Comparison of ENCODE assay signal across 1 cellular context in the genomic region with DNA sequence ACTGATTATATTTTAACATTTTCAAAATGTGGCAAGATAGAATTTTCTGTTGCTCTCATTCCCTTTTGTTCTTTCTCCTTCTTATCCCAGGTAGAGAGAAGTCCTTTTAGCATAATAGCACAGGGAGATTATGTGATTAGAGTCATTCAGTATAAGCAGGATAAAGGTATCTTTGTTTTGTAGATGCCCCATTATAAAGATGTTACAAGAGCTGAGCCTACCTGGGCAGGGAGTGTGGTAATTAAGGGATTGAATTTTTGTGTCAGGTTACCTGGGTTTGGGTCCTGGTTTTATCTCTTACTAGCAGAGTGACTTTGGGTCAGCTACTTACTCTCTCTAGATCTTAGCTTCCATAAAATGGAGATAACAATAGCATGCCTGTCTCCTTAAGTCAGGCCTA.
TF ChIP-seq lines count a peak whose summit lies in the region.

No MANE protein-coding gene starts in this region.

TF ChIP-seq in WTC11, 78 proteins besides CTCF, POLR2A, EP300 and RAD21 (continued from another document):
- TF ChIP-seq, protein P1, sequence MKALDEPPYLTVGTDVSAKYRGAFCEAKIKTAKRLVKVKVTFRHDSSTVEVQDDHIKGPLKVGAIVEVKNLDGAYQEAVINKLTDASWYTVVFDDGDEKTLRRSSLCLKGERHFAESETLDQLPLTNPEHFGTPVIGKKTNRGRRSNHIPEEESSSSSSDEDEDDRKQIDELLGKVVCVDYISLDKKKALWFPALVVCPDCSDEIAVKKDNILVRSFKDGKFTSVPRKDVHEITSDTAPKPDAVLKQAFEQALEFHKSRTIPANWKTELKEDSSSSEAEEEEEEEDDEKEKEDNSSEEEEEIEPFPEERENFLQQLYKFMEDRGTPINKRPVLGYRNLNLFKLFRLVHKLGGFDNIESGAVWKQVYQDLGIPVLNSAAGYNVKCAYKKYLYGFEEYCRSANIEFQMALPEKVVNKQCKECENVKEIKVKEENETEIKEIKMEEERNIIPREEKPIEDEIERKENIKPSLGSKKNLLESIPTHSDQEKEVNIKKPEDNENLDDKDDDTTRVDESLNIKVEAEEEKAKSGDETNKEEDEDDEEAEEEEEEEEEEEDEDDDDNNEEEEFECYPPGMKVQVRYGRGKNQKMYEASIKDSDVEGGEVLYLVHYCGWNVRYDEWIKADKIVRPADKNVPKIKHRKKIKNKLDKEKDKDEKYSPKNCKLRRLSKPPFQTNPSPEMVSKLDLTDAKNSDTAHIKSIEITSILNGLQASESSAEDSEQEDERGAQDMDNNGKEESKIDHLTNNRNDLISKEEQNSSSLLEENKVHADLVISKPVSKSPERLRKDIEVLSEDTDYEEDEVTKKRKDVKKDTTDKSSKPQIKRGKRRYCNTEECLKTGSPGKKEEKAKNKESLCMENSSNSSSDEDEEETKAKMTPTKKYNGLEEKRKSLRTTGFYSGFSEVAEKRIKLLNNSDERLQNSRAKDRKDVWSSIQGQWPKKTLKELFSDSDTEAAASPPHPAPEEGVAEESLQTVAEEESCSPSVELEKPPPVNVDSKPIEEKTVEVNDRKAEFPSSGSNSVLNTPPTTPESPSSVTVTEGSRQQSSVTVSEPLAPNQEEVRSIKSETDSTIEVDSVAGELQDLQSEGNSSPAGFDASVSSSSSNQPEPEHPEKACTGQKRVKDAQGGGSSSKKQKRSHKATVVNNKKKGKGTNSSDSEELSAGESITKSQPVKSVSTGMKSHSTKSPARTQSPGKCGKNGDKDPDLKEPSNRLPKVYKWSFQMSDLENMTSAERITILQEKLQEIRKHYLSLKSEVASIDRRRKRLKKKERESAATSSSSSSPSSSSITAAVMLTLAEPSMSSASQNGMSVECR (CRISPR knock-in tag; IDR thresholded peaks at IDR 0.05; ENCODE audit: borderline replicate concordance): no peak
- TF ChIP-seq, protein P2, sequence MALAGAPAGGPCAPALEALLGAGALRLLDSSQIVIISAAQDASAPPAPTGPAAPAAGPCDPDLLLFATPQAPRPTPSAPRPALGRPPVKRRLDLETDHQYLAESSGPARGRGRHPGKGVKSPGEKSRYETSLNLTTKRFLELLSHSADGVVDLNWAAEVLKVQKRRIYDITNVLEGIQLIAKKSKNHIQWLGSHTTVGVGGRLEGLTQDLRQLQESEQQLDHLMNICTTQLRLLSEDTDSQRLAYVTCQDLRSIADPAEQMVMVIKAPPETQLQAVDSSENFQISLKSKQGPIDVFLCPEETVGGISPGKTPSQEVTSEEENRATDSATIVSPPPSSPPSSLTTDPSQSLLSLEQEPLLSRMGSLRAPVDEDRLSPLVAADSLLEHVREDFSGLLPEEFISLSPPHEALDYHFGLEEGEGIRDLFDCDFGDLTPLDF (CRISPR knock-in tag; IDR thresholded peaks at IDR 0.05): no peak
- TF ChIP-seq, protein P3, sequence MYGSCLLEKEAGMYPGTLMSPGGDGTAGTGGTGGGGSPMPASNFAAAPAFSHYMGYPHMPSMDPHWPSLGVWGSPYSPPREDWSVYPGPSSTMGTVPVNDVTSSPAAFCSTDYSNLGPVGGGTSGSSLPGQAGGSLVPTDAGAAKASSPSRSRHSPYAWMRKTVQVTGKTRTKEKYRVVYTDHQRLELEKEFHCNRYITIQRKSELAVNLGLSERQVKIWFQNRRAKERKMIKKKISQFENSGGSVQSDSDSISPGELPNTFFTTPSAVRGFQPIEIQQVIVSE (CRISPR knock-in tag; IDR thresholded peaks at IDR 0.05; ENCODE audit: borderline replicate concordance): no peak
- TF ChIP-seq ZNF423 (CRISPR knock-in tag; IDR thresholded peaks at IDR 0.05): no peak
- TF ChIP-seq, protein P4, sequence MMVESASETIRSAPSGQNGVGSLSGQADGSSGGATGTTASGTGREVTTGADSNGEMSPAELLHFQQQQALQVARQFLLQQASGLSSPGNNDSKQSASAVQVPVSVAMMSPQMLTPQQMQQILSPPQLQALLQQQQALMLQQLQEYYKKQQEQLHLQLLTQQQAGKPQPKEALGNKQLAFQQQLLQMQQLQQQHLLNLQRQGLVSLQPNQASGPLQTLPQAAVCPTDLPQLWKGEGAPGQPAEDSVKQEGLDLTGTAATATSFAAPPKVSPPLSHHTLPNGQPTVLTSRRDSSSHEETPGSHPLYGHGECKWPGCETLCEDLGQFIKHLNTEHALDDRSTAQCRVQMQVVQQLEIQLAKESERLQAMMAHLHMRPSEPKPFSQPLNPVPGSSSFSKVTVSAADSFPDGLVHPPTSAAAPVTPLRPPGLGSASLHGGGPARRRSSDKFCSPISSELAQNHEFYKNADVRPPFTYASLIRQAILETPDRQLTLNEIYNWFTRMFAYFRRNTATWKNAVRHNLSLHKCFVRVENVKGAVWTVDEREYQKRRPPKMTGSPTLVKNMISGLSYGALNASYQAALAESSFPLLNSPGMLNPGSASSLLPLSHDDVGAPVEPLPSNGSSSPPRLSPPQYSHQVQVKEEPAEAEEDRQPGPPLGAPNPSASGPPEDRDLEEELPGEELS (CRISPR knock-in tag; IDR thresholded peaks at IDR 0.05): no peak
